In genomic region chr10:133139561-133140065, GRCh38 we compare ENCODE assay signal across 1 cellular context.
TF ChIP-seq lines count a peak whose summit lies in the region.

No MANE protein-coding gene starts in this region.

TF ChIP-seq in GM23338, 12 proteins besides CTCF, POLR2A, EP300 and RAD21 (continued from another document):
- TF ChIP-seq, protein P1, sequence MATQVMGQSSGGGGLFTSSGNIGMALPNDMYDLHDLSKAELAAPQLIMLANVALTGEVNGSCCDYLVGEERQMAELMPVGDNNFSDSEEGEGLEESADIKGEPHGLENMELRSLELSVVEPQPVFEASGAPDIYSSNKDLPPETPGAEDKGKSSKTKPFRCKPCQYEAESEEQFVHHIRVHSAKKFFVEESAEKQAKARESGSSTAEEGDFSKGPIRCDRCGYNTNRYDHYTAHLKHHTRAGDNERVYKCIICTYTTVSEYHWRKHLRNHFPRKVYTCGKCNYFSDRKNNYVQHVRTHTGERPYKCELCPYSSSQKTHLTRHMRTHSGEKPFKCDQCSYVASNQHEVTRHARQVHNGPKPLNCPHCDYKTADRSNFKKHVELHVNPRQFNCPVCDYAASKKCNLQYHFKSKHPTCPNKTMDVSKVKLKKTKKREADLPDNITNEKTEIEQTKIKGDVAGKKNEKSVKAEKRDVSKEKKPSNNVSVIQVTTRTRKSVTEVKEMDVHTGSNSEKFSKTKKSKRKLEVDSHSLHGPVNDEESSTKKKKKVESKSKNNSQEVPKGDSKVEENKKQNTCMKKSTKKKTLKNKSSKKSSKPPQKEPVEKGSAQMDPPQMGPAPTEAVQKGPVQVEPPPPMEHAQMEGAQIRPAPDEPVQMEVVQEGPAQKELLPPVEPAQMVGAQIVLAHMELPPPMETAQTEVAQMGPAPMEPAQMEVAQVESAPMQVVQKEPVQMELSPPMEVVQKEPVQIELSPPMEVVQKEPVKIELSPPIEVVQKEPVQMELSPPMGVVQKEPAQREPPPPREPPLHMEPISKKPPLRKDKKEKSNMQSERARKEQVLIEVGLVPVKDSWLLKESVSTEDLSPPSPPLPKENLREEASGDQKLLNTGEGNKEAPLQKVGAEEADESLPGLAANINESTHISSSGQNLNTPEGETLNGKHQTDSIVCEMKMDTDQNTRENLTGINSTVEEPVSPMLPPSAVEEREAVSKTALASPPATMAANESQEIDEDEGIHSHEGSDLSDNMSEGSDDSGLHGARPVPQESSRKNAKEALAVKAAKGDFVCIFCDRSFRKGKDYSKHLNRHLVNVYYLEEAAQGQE (IDR thresholded peaks at IDR 0.05; ENCODE audit: unreplicated experiment): no peak
